ENCODE assay signal across 8 cellular contexts in the genomic region with DNA sequence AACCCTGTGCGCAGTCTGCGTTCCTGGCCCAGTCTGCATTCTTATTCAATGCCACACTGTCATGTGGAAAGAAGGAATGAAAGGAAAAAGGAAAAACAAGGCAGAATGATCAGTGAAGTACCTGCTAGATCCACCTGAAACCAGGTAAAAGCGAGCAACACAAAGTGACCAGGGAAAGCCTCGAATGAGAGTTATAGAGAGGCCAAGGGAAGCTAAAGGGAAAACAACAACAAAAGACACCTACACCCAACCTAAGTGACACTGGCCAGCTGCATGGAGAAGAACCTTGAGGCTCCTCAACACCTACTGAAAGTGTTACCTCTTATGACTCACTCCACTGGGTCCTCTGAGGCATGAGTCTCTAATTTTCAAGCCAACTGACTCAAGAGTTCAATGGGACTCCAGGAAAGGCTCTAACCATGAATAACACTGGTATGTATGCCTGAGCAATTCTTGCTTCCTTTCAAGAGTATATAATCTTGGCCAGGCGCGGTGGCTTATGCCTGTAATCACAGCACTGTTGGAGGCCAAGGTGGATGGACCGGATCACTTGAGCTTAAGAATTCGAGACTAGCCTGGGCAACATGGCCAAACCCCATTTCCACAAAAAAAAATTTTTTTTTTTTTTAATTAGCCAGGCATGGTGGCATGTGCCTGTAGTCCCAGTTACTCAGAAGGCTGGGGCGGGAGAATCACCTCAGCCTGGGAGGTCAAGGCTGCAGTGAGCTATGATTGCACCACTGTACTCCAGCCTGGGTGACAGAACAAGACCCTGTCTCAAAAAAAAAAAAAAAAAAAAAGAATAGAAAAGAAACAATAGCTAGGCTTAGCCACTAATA. TPM values are rescaled to one million over a fixed set of nuclear protein-coding genes. Genes with fewer than 3 reads are reported as not detected.
DNase-seq lines count a peak whose midpoint lies in the region; ATAC-seq, FAIRE-seq and TF ChIP-seq lines count a peak whose summit lies in the region.

No MANE protein-coding gene starts in this region.

- H3K27ac Mint-ChIP-seq in type B pancreatic cell = peak overlapping the region; percentile 86

- peaks cover 21% of the 10 kb centered on the region for H3K36me3 Mint-ChIP-seq in type B pancreatic cell

- no peak for TF ChIP-seq POLR2A in GM12892 (IDR thresholded peaks at IDR 0.05; ENCODE audit: low read depth, low read length)

- peaks cover 6% of the 10 kb centered on the region for H3K9me3 Mint-ChIP-seq in type B pancreatic cell

- DNase-seq in stimulated activated CD4-positive, alpha-beta T cell treated with anti-CD3 and anti-CD28 coated beads, Interleukin-1b, Interleukin-23, amount 100 ng/mL, for 48 hours = peak; percentile 39
- DNase-seq in stimulated activated CD4-positive, alpha-beta T cell treated with anti-CD3 and anti-CD28 coated beads, Interleukin-12 subunit alpha, Interleukin-12 subunit beta, amount 100 ng/mL, for 4 hours = no peak
- DNase-seq in choroid plexus epithelial cell (ENCODE audit: low read depth) = peak; percentile 58
- DNase-seq in type B pancreatic cell (ENCODE audit: extremely low spot score, unreplicated experiment) = no peak
- DNase-seq in NCI-H146 (lab: John Stamatoyannopoulos, UW) = no peak
- no peak for DNase-seq in HTR-8/SVneo (ENCODE audit: insufficient read length, low spot score)
- DNase-seq in GM12892 (ENCODE audit: insufficient read length) = no peak

- FAIRE-seq in HTR-8/SVneo (lab: Jason Lieb, UNC) (no peak), GM12892 (lab: Jason Lieb, UNC) (no peak)

- peaks cover 33% of the 10 kb centered on the region for H3K4me1 Mint-ChIP-seq in type B pancreatic cell (ENCODE audit: unreplicated experiment)

- peak; percentile 68 for ATAC-seq in HG03432 (IDR thresholded peaks at IDR 0.05; ENCODE audit: unreplicated experiment)

- no peak overlapping the region for H3K4me3 Mint-ChIP-seq in type B pancreatic cell

- TF ChIP-seq CTCF in choroid plexus epithelial cell (conservative IDR thresholded peaks at IDR 0.05; ENCODE audit: low read depth, low read length) = no peak
- no peak for TF ChIP-seq CTCF in type B pancreatic cell (conservative IDR thresholded peaks at IDR 0.05)

- no peaks in the 10 kb centered on the region for H3K27me3 Mint-ChIP-seq in type B pancreatic cell

- no peak overlapping the region for H3K4me3 ChIP-seq in choroid plexus epithelial cell (ENCODE audit: low read depth, low read length)

RNA-seq across cellular contexts. Expression of gene MTMR12, which starts 29.0 kb away (rescaled TPM):
- 22.8 and 23.5 TPM in 2 replicates for total RNA-seq in type B pancreatic cell (ENCODE audit: low replicate concordance)
- polyA plus RNA-seq in GM12892 (2012; ENCODE audit: missing spikeins) = 9.3 TPM

Comparison
In these comparisons a context has a peak if more than half of its experiments do, and no peak if none do; other contexts are left out.
1. DNase-seq: peak in stimulated activated CD4-positive, alpha-beta T cell treated with anti-CD3 and anti-CD28 coated beads, Interleukin-1b, Interleukin-23, amount 100 ng/mL, for 48 hours (single experiment) and choroid plexus epithelial cell (single experiment); none in stimulated activated CD4-positive, alpha-beta T cell treated with anti-CD3 and anti-CD28 coated beads, Interleukin-12 subunit alpha, Interleukin-12 subunit beta, amount 100 ng/mL, for 4 hours (single experiment), type B pancreatic cell (single experiment), NCI-H146 (single experiment), HTR-8/SVneo (single experiment) and GM12892 (single experiment).